In the genomic region with DNA sequence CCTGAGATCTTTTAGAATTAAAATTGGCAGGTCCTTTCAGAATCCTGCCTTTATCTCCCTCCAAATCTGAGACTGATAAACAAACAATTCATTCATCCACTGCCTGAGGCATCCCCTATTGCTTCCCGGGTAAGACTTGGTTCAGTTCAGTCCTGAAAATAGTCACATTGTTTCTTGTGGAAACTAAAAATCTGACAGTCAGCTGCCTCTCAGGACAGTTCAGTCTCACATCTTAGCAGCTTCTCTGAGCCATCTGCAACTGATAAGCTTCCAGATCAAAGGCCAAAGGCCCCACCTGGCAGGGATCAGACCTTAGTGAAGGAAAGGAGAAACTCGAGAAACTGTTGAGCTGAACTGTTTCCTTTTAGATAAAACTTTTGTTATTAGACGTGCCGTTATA, we compare ENCODE assay signal across 1 cellular context.
TF ChIP-seq lines count a peak whose summit lies in the region.

No MANE protein-coding gene starts in this region.

TF ChIP-seq in K562, 482 proteins besides CTCF, POLR2A, EP300 and RAD21 (continued from another document):
- TF ChIP-seq FOXP4 (CRISPR knock-in tag; IDR thresholded peaks at IDR 0.05; ENCODE audit: borderline replicate concordance): no peak
- TF ChIP-seq IFI16 (CRISPR knock-in tag; IDR thresholded peaks at IDR 0.05): no peak
- no peak for TF ChIP-seq HNRNPL (IDR thresholded peaks at IDR 0.05; ENCODE audit: low read depth, low read length)
- TF ChIP-seq, protein P1, sequence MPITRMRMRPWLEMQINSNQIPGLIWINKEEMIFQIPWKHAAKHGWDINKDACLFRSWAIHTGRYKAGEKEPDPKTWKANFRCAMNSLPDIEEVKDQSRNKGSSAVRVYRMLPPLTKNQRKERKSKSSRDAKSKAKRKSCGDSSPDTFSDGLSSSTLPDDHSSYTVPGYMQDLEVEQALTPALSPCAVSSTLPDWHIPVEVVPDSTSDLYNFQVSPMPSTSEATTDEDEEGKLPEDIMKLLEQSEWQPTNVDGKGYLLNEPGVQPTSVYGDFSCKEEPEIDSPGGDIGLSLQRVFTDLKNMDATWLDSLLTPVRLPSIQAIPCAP (CRISPR knock-in tag; IDR thresholded peaks at IDR 0.05; ENCODE audit: borderline replicate concordance): no peak
- TF ChIP-seq CXXC5 (CRISPR knock-in tag; IDR thresholded peaks at IDR 0.05): no peak
- TF ChIP-seq, protein P2, sequence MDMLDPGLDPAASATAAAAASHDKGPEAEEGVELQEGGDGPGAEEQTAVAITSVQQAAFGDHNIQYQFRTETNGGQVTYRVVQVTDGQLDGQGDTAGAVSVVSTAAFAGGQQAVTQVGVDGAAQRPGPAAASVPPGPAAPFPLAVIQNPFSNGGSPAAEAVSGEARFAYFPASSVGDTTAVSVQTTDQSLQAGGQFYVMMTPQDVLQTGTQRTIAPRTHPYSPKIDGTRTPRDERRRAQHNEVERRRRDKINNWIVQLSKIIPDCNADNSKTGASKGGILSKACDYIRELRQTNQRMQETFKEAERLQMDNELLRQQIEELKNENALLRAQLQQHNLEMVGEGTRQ (CRISPR knock-in tag; IDR thresholded peaks at IDR 0.05): no peak
- no peak for TF ChIP-seq SMAD3 (CRISPR knock-in tag; conservative IDR thresholded peaks at IDR 0.05)
- TF ChIP-seq, protein P3, sequence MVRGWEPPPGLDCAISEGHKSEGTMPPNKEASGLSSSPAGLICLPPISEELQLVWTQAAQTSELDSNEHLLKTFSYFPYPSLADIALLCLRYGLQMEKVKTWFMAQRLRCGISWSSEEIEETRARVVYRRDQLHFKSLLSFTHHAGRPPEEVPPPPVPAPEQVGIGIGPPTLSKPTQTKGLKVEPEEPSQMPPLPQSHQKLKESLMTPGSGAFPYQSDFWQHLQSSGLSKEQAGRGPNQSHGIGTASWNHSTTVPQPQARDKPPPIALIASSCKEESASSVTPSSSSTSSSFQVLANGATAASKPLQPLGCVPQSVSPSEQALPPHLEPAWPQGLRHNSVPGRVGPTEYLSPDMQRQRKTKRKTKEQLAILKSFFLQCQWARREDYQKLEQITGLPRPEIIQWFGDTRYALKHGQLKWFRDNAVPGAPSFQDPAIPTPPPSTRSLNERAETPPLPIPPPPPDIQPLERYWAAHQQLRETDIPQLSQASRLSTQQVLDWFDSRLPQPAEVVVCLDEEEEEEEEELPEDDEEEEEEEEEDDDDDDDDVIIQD (CRISPR knock-in tag; IDR thresholded peaks at IDR 0.05): no peak
- no peak for TF ChIP-seq ZBTB7A (IDR thresholded peaks at IDR 0.05; ENCODE audit: borderline replicate concordance, control insufficient read depth, low read depth, low read length)
- no peak for TF ChIP-seq MIER1 (IDR thresholded peaks at IDR 0.05; ENCODE audit: low read depth)
